ENCODE assay signal across 8 cellular contexts in genomic region chr4:108172780-108173598, GRCh38.
DNase-seq lines count a peak whose midpoint lies in the region; ATAC-seq and TF ChIP-seq lines count a peak whose summit lies in the region.

No MANE protein-coding gene starts in this region.

- ATAC-seq in GM21390 (IDR thresholded peaks at IDR 0.05; ENCODE audit: unreplicated experiment), result peak; percentile 51
- peak; percentile 38 for ATAC-seq in central memory CD8-positive, alpha-beta T cell (replicated peaks; ENCODE audit: extremely low read depth, poor library complexity, severe bottlenecking)

- H3K36me3 Mint-ChIP-seq in central memory CD8-positive, alpha-beta T cell (ENCODE audit: insufficient read depth), result peaks cover 7% of the 10 kb centered on the region

- peak; percentile 28 for TF ChIP-seq CTCF in VCaP (conservative IDR thresholded peaks at IDR 0.05)

- no peak overlapping the region for H3K27ac Mint-ChIP-seq in central memory CD8-positive, alpha-beta T cell (ENCODE audit: low read depth)

- peaks cover 73% of the 10 kb centered on the region for H3K27me3 Mint-ChIP-seq in central memory CD8-positive, alpha-beta T cell

- H3K4me1 Mint-ChIP-seq in central memory CD8-positive, alpha-beta T cell, result peaks cover 36% of the 10 kb centered on the region

- peak overlapping the region; percentile 83 for H3K27ac ChIP-seq in VCaP

- DNase-seq in COLO668 (lab: John Stamatoyannopoulos, UW; ENCODE audit: unreplicated experiment) (peak; percentile 85), KG1 (lab: John Stamatoyannopoulos, UW) (peak; percentile 37), left kidney (ENCODE audit: low read depth, low spot score) (peak; percentile 92), NOMO-1 treated with dmso at 0.1 percent for 144 hours (lab: John Stamatoyannopoulos, UW; ENCODE audit: unreplicated experiment) (no peak)
- DNase-seq in central memory CD8-positive, alpha-beta T cell (ENCODE audit: low spot score in 2 of 2), result no peak
- peak; percentile 63 to 64 for DNase-seq in stimulated activated CD4-positive, alpha-beta T cell treated with anti-CD3 and anti-CD28 coated beads, Interleukin-2, amount 100 ng/mL, for 48 hours

- H3K4me3 Mint-ChIP-seq in central memory CD8-positive, alpha-beta T cell, result peak overlapping the region; percentile 75

- H3K9me3 Mint-ChIP-seq in central memory CD8-positive, alpha-beta T cell, result no peaks in the 10 kb centered on the region

Comparison
In these comparisons a context has a peak if more than half of its experiments do, and no peak if none do; other contexts are left out.
1. DNase-seq: peak in COLO668 (single experiment), KG1 (single experiment), left kidney (single experiment) and stimulated activated CD4-positive, alpha-beta T cell treated with anti-CD3 and anti-CD28 coated beads, Interleukin-2, amount 100 ng/mL, for 48 hours (2 of 2); none in central memory CD8-positive, alpha-beta T cell (0 of 2) and NOMO-1 treated with dmso at 0.1 percent for 144 hours (single experiment).